ENCODE assay signal across 15 cellular contexts in the genomic region with DNA sequence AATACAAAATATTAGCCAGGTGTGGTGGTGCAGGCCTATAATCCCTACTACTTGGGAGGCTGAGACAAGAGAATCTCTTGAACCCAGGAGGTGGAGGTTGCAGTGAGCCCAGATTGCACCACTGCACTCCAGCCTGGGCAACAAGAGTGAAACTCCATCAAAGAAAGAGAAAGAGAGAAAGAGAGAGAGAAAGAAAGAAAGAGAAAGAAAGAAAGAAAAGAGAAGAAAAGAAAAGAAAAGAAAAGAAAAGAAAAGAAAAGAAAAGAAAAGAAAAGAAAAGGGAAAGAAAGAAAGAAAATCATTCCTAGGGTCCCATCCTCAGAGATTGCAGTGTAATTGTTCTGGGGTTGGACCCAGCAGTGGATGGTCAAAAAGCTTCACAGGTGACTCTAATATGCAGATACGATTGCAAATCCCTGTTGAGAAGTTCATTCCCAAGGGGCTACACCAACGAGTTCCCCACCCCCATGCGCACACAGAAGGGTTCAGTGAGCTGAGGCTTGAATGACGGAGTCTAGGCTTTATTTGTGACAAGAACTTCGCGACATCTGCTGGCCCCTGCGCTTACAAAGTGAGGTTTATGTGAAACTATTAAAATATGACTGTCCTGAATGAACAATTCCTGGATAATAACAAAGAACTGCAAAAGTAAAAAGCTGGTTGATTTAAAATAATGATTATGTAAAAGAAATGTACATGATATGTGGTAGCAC. TPM values are rescaled to one million over a fixed set of nuclear protein-coding genes. Genes with fewer than 3 reads are reported as not detected.
DNase-seq lines count a peak whose midpoint lies in the region; ATAC-seq and TF ChIP-seq lines count a peak whose summit lies in the region.
"Had no signal": no experiment of that assay in that cellular context is flagged by ENCODE, and none has a peak within 500 bp of the region (broad histone marks: within the 10 kb centered on the region; RNA-seq: fewer than 3 reads in every experiment).

No MANE protein-coding gene starts in this region.

- H3K4me2 ChIP-seq in KMS-11 (peak overlapping the region; percentile 21; the same call in 1 of the 2 replicates), neural progenitor cell (peak overlapping the region; percentile 27)

- H3K27me3 Mint-ChIP-seq in activated T-cell treated with anti-CD3 and anti-CD28 coated beads, Interleukin-2, amount 50 U/mL, for 72 hours (ENCODE audit: low read depth) = no peaks in the 10 kb centered on the region
- no peaks in the 10 kb centered on the region for H3K27me3 Mint-ChIP-seq in activated B cell treated with CpG ODN at 0.5 μM for 24 hours
- no peaks in the 10 kb centered on the region for H3K27me3 Mint-ChIP-seq in neural progenitor cell (ENCODE audit: insufficient read depth, low read depth)
- H3K27me3 Mint-ChIP-seq: effector memory CD8-positive, alpha-beta T cell; stimulated activated naive CD8-positive, alpha-beta T cell treated with anti-CD3 and anti-CD28 coated beads, Interleukin-15, Interleukin-2, amounts not matched to agents 100 ng/mL and 50 ng/mL, for 24 hours had no signal

- peak overlapping the region in 1 of 2 donors; percentile 34 for H3K4me3 Mint-ChIP-seq in activated T-cell treated with anti-CD3 and anti-CD28 coated beads, Interleukin-2, amount 50 U/mL, for 72 hours
- H3K4me3 Mint-ChIP-seq in activated B cell treated with CpG ODN at 0.5 μM for 24 hours (no peak overlapping the region), neural progenitor cell (no peak overlapping the region)
- H3K4me3 Mint-ChIP-seq: stimulated activated naive CD8-positive, alpha-beta T cell treated with anti-CD3 and anti-CD28 coated beads, Interleukin-15, Interleukin-2, amounts not matched to agents 100 ng/mL and 50 ng/mL, for 24 hours had no signal

- H4K20me1 ChIP-seq in KMS-11 (ENCODE audit: insufficient read depth) (no peaks in the 10 kb centered on the region), neural progenitor cell (ENCODE audit: low read depth) (no peaks in the 10 kb centered on the region)

- CTCF ChIA-PET in activated B cell treated with CpG ODN at 0.5 μM for 24 hours (lab: Charles Lee) = interaction anchor here (0.7 to 7.5 kb wide), 14 partner anchors 11 to 281 kb away, joined by 3 to 131 read pairs (median 8); partner anchors contain the start of genes APEX1, OSGEP, PARP2 and RNASE4

- ATAC-seq in activated T-cell treated with anti-CD3 and anti-CD28 coated beads, Interleukin-2, amount 50 U/mL, for 72 hours (replicated peaks in 1 of 2) = no peak
- ATAC-seq in activated B cell treated with CpG ODN at 0.5 μM for 24 hours (ENCODE audit: low read depth) (no peak), GM19452 (IDR thresholded peaks at IDR 0.05; ENCODE audit: unreplicated experiment) (no peak)

- H3K9me3 Mint-ChIP-seq in activated T-cell treated with anti-CD3 and anti-CD28 coated beads, Interleukin-2, amount 50 U/mL, for 72 hours = no peaks in the 10 kb centered on the region
- H3K9me3 Mint-ChIP-seq in activated B cell treated with CpG ODN at 0.5 μM for 24 hours = no peaks in the 10 kb centered on the region
- no peaks in the 10 kb centered on the region for H3K9me3 Mint-ChIP-seq in neural progenitor cell
- H3K9me3 Mint-ChIP-seq: effector memory CD8-positive, alpha-beta T cell; stimulated activated naive CD8-positive, alpha-beta T cell treated with anti-CD3 and anti-CD28 coated beads, Interleukin-15, Interleukin-2, amounts not matched to agents 100 ng/mL and 50 ng/mL, for 24 hours had no signal

- H3K4me1 Mint-ChIP-seq in activated T-cell treated with anti-CD3 and anti-CD28 coated beads, Interleukin-2, amount 50 U/mL, for 72 hours (ENCODE audit: low read depth) = peaks cover 17% of the 10 kb centered on the region
- H3K4me1 Mint-ChIP-seq in activated B cell treated with CpG ODN at 0.5 μM for 24 hours (peaks cover 4% of the 10 kb centered on the region), neural progenitor cell (no peaks in the 10 kb centered on the region)

- no peaks in the 10 kb centered on the region for H3K36me3 ChIP-seq in KMS-11 (ENCODE audit: insufficient read depth)
- H3K36me3 ChIP-seq in neural progenitor cell = no peaks in the 10 kb centered on the region
- H3K36me3 ChIP-seq: spleen had no signal

- H3K9ac ChIP-seq in KMS-11 = no peak overlapping the region
- no peak overlapping the region for H3K9ac ChIP-seq in neural progenitor cell

- no peak overlapping the region for H3K4me3 ChIP-seq in KMS-11 (IDR thresholded peaks at IDR 0.05; ENCODE audit: insufficient read depth, low read depth, low read length)
- no peak overlapping the region for H3K4me3 ChIP-seq in neural progenitor cell
- no peak overlapping the region for H3K4me3 ChIP-seq in foreskin fibroblast (ENCODE audit: low read depth in 1 of 2, low read length in 2 of 2)

- intact Hi-C loops in activated B cell treated with CpG ODN at 0.5 μM for 24 hours (cut with micrococcal nuclease) = loop anchor here (1.0 kb wide), 8 partner anchors 55 to 281 kb away; partner anchors contain the start of genes APEX1 and PARP2

- no peaks in the 10 kb centered on the region for H3K9me3 ChIP-seq in neural progenitor cell (ENCODE audit: low read depth)
- H3K9me3 ChIP-seq: spleen had no signal

- H3K27me3 ChIP-seq in KMS-11 (ENCODE audit: insufficient read depth, low read depth) = no peaks in the 10 kb centered on the region
- H3K27me3 ChIP-seq in neural progenitor cell = peaks cover 27% of the 10 kb centered on the region
- H3K27me3 ChIP-seq: spleen had no signal

- H3K4me1 ChIP-seq in KMS-11 (ENCODE audit: low read depth, poor library complexity, severe bottlenecking) = peaks cover 29% of the 10 kb centered on the region
- H3K4me1 ChIP-seq in neural progenitor cell = no peaks in the 10 kb centered on the region

- H2AFZ ChIP-seq in KMS-11 (ENCODE audit: low read depth) (no peak overlapping the region), neural progenitor cell (replicated peaks) (no peak overlapping the region)

- POLR2A ChIA-PET in activated B cell treated with CpG ODN at 0.5 μM for 24 hours (lab: Charles Lee) = interaction anchor here (0.8 to 3.0 kb wide), 7 partner anchors 75 to 280 kb away, joined by 3 to 16 read pairs (median 4); partner anchors contain the start of genes PARP2, PNP and TEP1

- H3K36me3 Mint-ChIP-seq in activated T-cell treated with anti-CD3 and anti-CD28 coated beads, Interleukin-2, amount 50 U/mL, for 72 hours (ENCODE audit: insufficient read depth in 2 of 2) = no peaks in the 10 kb centered on the region
- H3K36me3 Mint-ChIP-seq in activated B cell treated with CpG ODN at 0.5 μM for 24 hours (ENCODE audit: low read depth) = no peaks in the 10 kb centered on the region
- H3K36me3 Mint-ChIP-seq in neural progenitor cell = no peaks in the 10 kb centered on the region

- H3K27ac ChIP-seq in KMS-11 (no peak overlapping the region), neural progenitor cell (no peak overlapping the region)

- peak overlapping the region; percentile 64 for H3K27ac Mint-ChIP-seq in activated T-cell treated with anti-CD3 and anti-CD28 coated beads, Interleukin-2, amount 50 U/mL, for 72 hours
- H3K27ac Mint-ChIP-seq in activated B cell treated with CpG ODN at 0.5 μM for 24 hours (peak overlapping the region; percentile 15), neural progenitor cell (no peak overlapping the region)
- H3K27ac Mint-ChIP-seq: effector memory CD8-positive, alpha-beta T cell; stimulated activated naive CD8-positive, alpha-beta T cell treated with anti-CD3 and anti-CD28 coated beads, Interleukin-15, Interleukin-2, amounts not matched to agents 100 ng/mL and 50 ng/mL, for 24 hours had no signal

- peaks cover 9% of the 10 kb centered on the region for H3F3A ChIP-seq in neural progenitor cell (ENCODE audit: low read depth)

- H3K79me2 ChIP-seq in KMS-11 (ENCODE audit: insufficient read depth, low read depth) (no peaks in the 10 kb centered on the region), neural progenitor cell (ENCODE audit: low read depth) (no peaks in the 10 kb centered on the region)

- no peak for TF ChIP-seq CTCF in KMS-11 (conservative IDR thresholded peaks at IDR 0.05; ENCODE audit: low read depth, low read length)
- TF ChIP-seq CTCF in activated B cell treated with CpG ODN at 0.5 μM for 24 hours (IDR thresholded peaks at IDR 0.05) = no peak
- TF ChIP-seq CTCF in neural progenitor cell (IDR thresholded peaks at IDR 0.05) = no peak
- TF ChIP-seq CTCF in foreskin fibroblast (IDR thresholded peaks at IDR 0.05; ENCODE audit: low read depth, low read length) = no peak

- DNase-seq in activated T-cell treated with anti-CD3 and anti-CD28 coated beads, Interleukin-2, amount 50 U/mL, for 72 hours = no peak
- no peak for DNase-seq in activated T-cell treated with anti-CD3 and anti-CD28 coated beads, Interleukin-2, amount 50 U/mL, for 1 hour
- no peak for DNase-seq in activated B cell treated with CpG ODN at 0.5 μM for 24 hours
- DNase-seq in neural progenitor cell (ENCODE audit: low spot score) = no peak
- DNase-seq in NCI-H226 = no peak
- DNase-seq in foreskin fibroblast = no peak
- DNase-seq: spleen had no signal

RNA-seq across cellular contexts. Expression of gene RNASE12, which starts 17.4 kb away (rescaled TPM):
- total RNA-seq in activated T-cell treated with anti-CD3 and anti-CD28 coated beads, Interleukin-2, amount 50 U/mL, for 72 hours = not detected
- total RNA-seq in activated B cell treated with CpG ODN at 0.5 μM for 24 hours (not detected in 2 replicates), neural progenitor cell (ENCODE audit: low replicate concordance) (not detected in 2 replicates)
- total RNA-seq: left colon; posterior vena cava; spleen; T-helper 2 cell treated with Interferon-gamma antibody and Interleukin-4, amounts not matched to agents 100 ng/mL and 5 ng/mL, for 36 hours; urinary bladder had no signal

RNA-seq across cellular contexts. Expression of gene RNASE11, which starts 20.7 kb away (rescaled TPM):
- not detected for total RNA-seq in activated T-cell treated with anti-CD3 and anti-CD28 coated beads, Interleukin-2, amount 50 U/mL, for 72 hours
- total RNA-seq in activated B cell treated with CpG ODN at 0.5 μM for 24 hours = not detected in 2 replicates
- total RNA-seq in neural progenitor cell (ENCODE audit: low replicate concordance) = not detected in 2 replicates
- total RNA-seq: left colon; posterior vena cava; spleen; T-helper 2 cell treated with Interferon-gamma antibody and Interleukin-4, amounts not matched to agents 100 ng/mL and 5 ng/mL, for 36 hours; urinary bladder had no signal

RNA-seq across cellular contexts. Expression of gene OR6S1, which starts 33.0 kb away (rescaled TPM):
- not detected for total RNA-seq in activated T-cell treated with anti-CD3 and anti-CD28 coated beads, Interleukin-2, amount 50 U/mL, for 72 hours
- total RNA-seq in activated B cell treated with CpG ODN at 0.5 μM for 24 hours (not detected in 2 replicates), neural progenitor cell (ENCODE audit: low replicate concordance) (not detected in 2 replicates)
- total RNA-seq: left colon; posterior vena cava; T-helper 2 cell treated with Interferon-gamma antibody and Interleukin-4, amounts not matched to agents 100 ng/mL and 5 ng/mL, for 36 hours; urinary bladder had no signal

RNA-seq across cellular contexts. Expression of gene RNASE9, which starts 47.7 kb away (rescaled TPM):
- not detected for total RNA-seq in activated T-cell treated with anti-CD3 and anti-CD28 coated beads, Interleukin-2, amount 50 U/mL, for 72 hours
- not detected in 2 replicates for total RNA-seq in activated B cell treated with CpG ODN at 0.5 μM for 24 hours
- total RNA-seq in neural progenitor cell (ENCODE audit: low replicate concordance) = not detected in 2 replicates
- total RNA-seq: left colon; posterior vena cava; spleen; T-helper 2 cell treated with Interferon-gamma antibody and Interleukin-4, amounts not matched to agents 100 ng/mL and 5 ng/mL, for 36 hours; urinary bladder had no signal
